ENCODE assay signal across 16 cellular contexts in genomic region chr1:113998361-113998760, GRCh38. TPM values are rescaled to one million over a fixed set of nuclear protein-coding genes. Genes with fewer than 3 reads are reported as not detected.
DNase-seq lines count a peak whose midpoint lies in the region.
"Had no signal": no experiment of that assay in that cellular context is flagged by ENCODE, and none has a peak within 500 bp of the region (broad histone marks: within the 10 kb centered on the region; RNA-seq: fewer than 3 reads in every experiment).

No MANE protein-coding gene starts in this region.

- in situ Hi-C loops in SK-MEL-5 (cut with HindIII; ENCODE audit: low pct_unique_long_range_greater_than_20kb, low sequenced_read_pairs): no loop called here

- DNase-seq in CD1c-positive myeloid dendritic cell (ENCODE audit: extremely low spot score): peak; percentile 45
- DNase-seq in HCEC 1CT: peak; percentile 61
- peak; percentile 15 for DNase-seq in SK-MEL-5 (ENCODE audit: low read depth, low spot score)
- DNase-seq in iris pigment epithelial cell (ENCODE audit: low read depth): peak; percentile 46
- no peak for DNase-seq in pons (ENCODE audit: low spot score)
- DNase-seq in AML-193 (lab: John Stamatoyannopoulos, UW): no peak
- no peak for DNase-seq in 8988T
- DNase-seq: activated CD4-positive, alpha-beta T cell treated with anti-CD3 and anti-CD28 coated beads, Interleukin-2, amount 50 U/mL, for 48 hours; amygdala; cortex of kidney; GDM1; GOT3; NCI-H345; right cardiac atrium; RPMI8226; stimulated activated CD4-positive, alpha-beta T cell treated with anti-CD3 and anti-CD28 coated beads, Interleukin-4, amount 100 ng/mL, for 4 hours had no signal

RNA-seq across cellular contexts. Expression of gene OLFML3, which starts 19.1 kb away (rescaled TPM):
- total RNA-seq in SK-MEL-5 (2014; rRNA removed; shearing (Covaris generic)): 0.16 TPM in 1 of 2 replicates, not detected in the other
- polyA plus RNA-seq in SK-MEL-5 (2015; cell fraction: cytosol; rRNA removed): 0.18 and 0.42 TPM in 2 replicates
- polyA plus RNA-seq in SK-MEL-5 (2015; cell fraction: nucleus; rRNA removed): 0.23 and 0.39 TPM in 2 replicates

Comparison
In these comparisons a context has a peak if more than half of its experiments do, and no peak if none do; other contexts are left out.
1. DNase-seq: peak in CD1c-positive myeloid dendritic cell (single experiment), HCEC 1CT (single experiment), SK-MEL-5 (single experiment) and iris pigment epithelial cell (single experiment); none in pons (single experiment), AML-193 (0 of 2) and 8988T (single experiment).